ENCODE assay signal across 9 cellular contexts in the genomic region with DNA sequence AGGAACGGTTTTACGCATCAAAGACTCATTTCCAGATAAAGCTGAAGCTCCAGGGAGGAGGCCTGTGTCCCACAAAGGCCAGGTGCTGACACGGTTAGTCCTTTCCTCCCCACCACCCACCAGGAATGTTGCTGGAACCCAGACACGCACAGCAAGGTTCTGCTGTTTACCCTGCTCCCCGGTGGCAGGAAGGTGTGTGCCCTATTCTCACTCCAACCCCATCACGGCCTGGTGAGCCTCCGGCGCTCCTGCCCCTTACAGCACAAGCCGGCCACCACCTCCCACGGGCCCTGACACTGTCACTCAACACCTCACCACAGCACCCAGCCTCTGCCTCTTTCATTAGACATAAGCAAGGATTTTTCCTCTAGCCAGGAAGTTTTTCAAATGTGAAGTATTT. TPM values are rescaled to one million over a fixed set of nuclear protein-coding genes. Genes with fewer than 3 reads are reported as not detected.
DNase-seq lines count a peak whose midpoint lies in the region; ATAC-seq, FAIRE-seq and TF ChIP-seq lines count a peak whose summit lies in the region.
"Had no signal": no experiment of that assay in that cellular context is flagged by ENCODE, and none has a peak within 500 bp of the region (broad histone marks: within the 10 kb centered on the region; RNA-seq: fewer than 3 reads in every experiment).

No MANE protein-coding gene starts in this region.

- H3K9me3 ChIP-seq in gastroesophageal sphincter = no peaks in the 10 kb centered on the region
- no peaks in the 10 kb centered on the region for H3K9me3 ChIP-seq in prostate gland
- H3K9me3 ChIP-seq in colonic mucosa = no peaks in the 10 kb centered on the region

- 17 to 44% methylated on average over 1 to 8 of the region's 10 CpGs for WGBS in gastroesophageal sphincter (ENCODE audit: low coverage in 1 of 2), 2 donors
- 33% methylated on average over 10 of the region's 10 CpGs for WGBS in prostate gland

- no peak for TF ChIP-seq EP300 in gastroesophageal sphincter (IDR thresholded peaks at IDR 0.05)

- H3K27me3 ChIP-seq in gastroesophageal sphincter (no peaks in the 10 kb centered on the region), prostate gland (replicated peaks; ENCODE audit: insufficient read depth) (no peaks in the 10 kb centered on the region), colonic mucosa (no peaks in the 10 kb centered on the region)

- intact Hi-C loops in prostate gland (cut with DNase I) (loop anchor here (5.0 to 10.0 kb wide), 2 partner anchors 48 to 65 kb away; partner anchors contain the start of gene SPG7), colonic mucosa (cut with DNase I) (no loop called here)

- H3K36me3 ChIP-seq in gastroesophageal sphincter (no peaks in the 10 kb centered on the region), prostate gland (no peaks in the 10 kb centered on the region), colonic mucosa (no peaks in the 10 kb centered on the region)

- DNase-seq in prostate gland (ENCODE audit: low spot score) = no peak
- no peak for DNase-seq in SHP77 treated with DMSO at 0.1 percent for 48 hours (lab: John Stamatoyannopoulos, UW)
- no peak for DNase-seq in amygdala (lab: John Stamatoyannopoulos, UW)
- DNase-seq in colonic mucosa = no peak
- no peak for DNase-seq in RCC 7860 (ENCODE audit: low spot score)

- H3K9ac ChIP-seq in colonic mucosa (ENCODE audit: low read depth in 2 of 2, low read length in 2 of 2) = peak overlapping the region in 1 of 2 donors; percentile 9

- TF ChIP-seq CTCF in C4-2B (conservative IDR thresholded peaks at IDR 0.05) (no peak), gastroesophageal sphincter (IDR thresholded peaks at IDR 0.05) (no peak), prostate gland (IDR thresholded peaks at IDR 0.05) (no peak), colonic mucosa (IDR thresholded peaks at IDR 0.05) (no peak)

- H3K4me1 ChIP-seq in gastroesophageal sphincter = peaks cover 17 to 100% (median 63%) of the 10 kb centered on the region in 3 donors
- H3K4me1 ChIP-seq in prostate gland (replicated peaks) = peaks cover 32% of the 10 kb centered on the region
- peaks cover 40% of the 10 kb centered on the region for H3K4me1 ChIP-seq in colonic mucosa

- ATAC-seq in SK-N-SH treated with all-trans-retinoic acid at 6 μM for 48 hours (peak; percentile 15), gastroesophageal sphincter (peak; percentile 27)

- TF ChIP-seq POLR2A in gastroesophageal sphincter (IDR thresholded peaks at IDR 0.05) (no peak), prostate gland (IDR thresholded peaks at IDR 0.05) (no peak)

- H3K27ac ChIP-seq in C4-2B (peak overlapping the region; percentile 66), gastroesophageal sphincter (peak overlapping the region; percentile 50 to 78 (median 74)), prostate gland (peak overlapping the region; percentile 0 to 55), colonic mucosa (no peak overlapping the region)

- H3K4me3 ChIP-seq in gastroesophageal sphincter = no peak overlapping the region
- no peak overlapping the region for H3K4me3 ChIP-seq in prostate gland
- H3K4me3 ChIP-seq in colonic mucosa = no peak overlapping the region

- FAIRE-seq in RCC 7860 (lab: Jason Lieb, UNC) = no peak
- FAIRE-seq: G401.6 had no signal

TF ChIP-seq in SK-N-SH treated with all-trans-retinoic acid at 6 μM for 48 hours, 23 proteins besides CTCF, POLR2A, EP300 and RAD21:
- TF ChIP-seq GLIS3 (CRISPR knock-in tag; IDR thresholded peaks at IDR 0.05) = no peak
- TF ChIP-seq ARNTL (CRISPR knock-in tag; IDR thresholded peaks at IDR 0.05; ENCODE audit: borderline replicate concordance, low read depth) = no peak
- no peak for TF ChIP-seq ZFP30 (CRISPR knock-in tag; IDR thresholded peaks at IDR 0.05)
- TF ChIP-seq PATZ1 (CRISPR knock-in tag; IDR thresholded peaks at IDR 0.05; ENCODE audit: borderline replicate concordance) = no peak
- TF ChIP-seq OSR1 (CRISPR knock-in tag; IDR thresholded peaks at IDR 0.05) = no peak
- TF ChIP-seq BACH2 (CRISPR knock-in tag; IDR thresholded peaks at IDR 0.05; ENCODE audit: borderline replicate concordance) = no peak
- no peak for TF ChIP-seq CSRNP3 (CRISPR knock-in tag; IDR thresholded peaks at IDR 0.05)
- no peak for TF ChIP-seq ZNF70 (CRISPR knock-in tag; IDR thresholded peaks at IDR 0.05)

RNA-seq across cellular contexts. Expression of gene ANKRD11, which starts 47.8 kb away (rescaled TPM):
- 100 to 1,000 TPM in 2 of 4 donors, 10 to 100 TPM in 2; 67.0 to 107 (median 88.9) TPM for total RNA-seq in gastroesophageal sphincter
- 100 to 1,000 TPM in 1 of 2 donors, 10 to 100 TPM in 1; 66.2 to 143 TPM for total RNA-seq in prostate gland
- 100 to 1,000 TPM in 1 of 2 donors, 10 to 100 TPM in 1; 69.4 to 129 TPM for total RNA-seq in colonic mucosa
